Comparison of ENCODE assay signal across 8 cellular contexts in genomic region chr20:12012241-12013222, GRCh38.
A peak's percentile ranks its signal among the peaks of the same experiment; 100 is the strongest.
DNase-seq lines count a peak whose midpoint lies in the region; ATAC-seq and TF ChIP-seq lines count a peak whose summit lies in the region.

No MANE protein-coding gene starts in this region.

- H3K27me3 ChIP-seq in heart left ventricle (no peaks in the 10 kb centered on the region), gastrocnemius medialis (no peaks in the 10 kb centered on the region)

- intact Hi-C loops in heart left ventricle (cut with DNase I): loop anchor here in 3 of 10 donors (10.0 kb wide), 2 partner anchors 192 to 338 kb away; no protein-coding TSS in a partner anchor
- intact Hi-C loops in gastrocnemius medialis (cut with DNase I; ENCODE audit: low total_unique reads): no loop called here

- peak; percentile 62 to 91 (median 74) for TF ChIP-seq CTCF in heart left ventricle (IDR thresholded peaks at IDR 0.05)
- peak in 4 of 5 experiments; percentile 32 to 61 (median 52) for TF ChIP-seq CTCF in gastrocnemius medialis (IDR thresholded peaks at IDR 0.05 in 4 of 5, conservative IDR thresholded peaks at IDR 0.05 in 1 of 5)

- H3K36me3 ChIP-seq in heart left ventricle (no peaks in the 10 kb centered on the region), gastrocnemius medialis (no peaks in the 10 kb centered on the region)

- TF ChIP-seq POLR2A in heart left ventricle (IDR thresholded peaks at IDR 0.05) (no peak), gastrocnemius medialis (IDR thresholded peaks at IDR 0.05) (no peak)

- in situ Hi-C loops in gastrocnemius medialis (cut with MboI; ENCODE audit: low sequenced_read_pairs in 4 of 4): no loop called here

- peaks cover 0 to 21% (median 6%) of the 10 kb centered on the region in 12 donors for H3K4me1 ChIP-seq in heart left ventricle
- peaks cover 0 to 3% of the 10 kb centered on the region in 2 donors for H3K4me1 ChIP-seq in gastrocnemius medialis

- DNase-seq in NCI-H2171 treated with DMSO at 0.1 percent for 48 hours (lab: John Stamatoyannopoulos, UW): peak; percentile 55
- DNase-seq in NCI-H2171 (lab: John Stamatoyannopoulos, UW): no peak
- DNase-seq in MV-4-11 (lab: John Stamatoyannopoulos, UW): peak; percentile 72
- DNase-seq in activated CD4-positive, alpha-beta T cell treated with anti-CD3 and anti-CD28 coated beads, Interleukin-2, amount 50 U/mL, for 48 hours: peak; percentile 2 to 7
- peak in 1 of 5 donors; percentile 11 for DNase-seq in heart left ventricle
- DNase-seq in gastrocnemius medialis: no peak
- no peak for DNase-seq in activated gamma-delta T cell (lab: John Stamatoyannopoulos, UW)

- H3K4me3 ChIP-seq in heart left ventricle (no peak overlapping the region), gastrocnemius medialis (no peak overlapping the region)

- no peak overlapping the region for H3K27ac ChIP-seq in heart left ventricle
- no peak overlapping the region for H3K27ac ChIP-seq in gastrocnemius medialis

- ATAC-seq in GM21390 (IDR thresholded peaks at IDR 0.05; ENCODE audit: unreplicated experiment): peak; percentile 87
- ATAC-seq in heart left ventricle: peak in 3 of 4 donors; percentile 41 to 68 (median 41)
- ATAC-seq in gastrocnemius medialis: peak in 1 of 2 donors; percentile 30

- no peaks in the 10 kb centered on the region for H3K9me3 ChIP-seq in heart left ventricle
- no peaks in the 10 kb centered on the region for H3K9me3 ChIP-seq in gastrocnemius medialis

- 77 to 86% (median 82%) methylated on average over 9 of the region's 9 CpGs for WGBS in heart left ventricle, 4 donors

Comparison
In these comparisons a context has a peak if more than half of its experiments do, and no peak if none do; other contexts are left out.
1. DNase-seq: peak in NCI-H2171 treated with DMSO at 0.1 percent for 48 hours (single experiment), MV-4-11 (single experiment) and activated CD4-positive, alpha-beta T cell treated with anti-CD3 and anti-CD28 coated beads, Interleukin-2, amount 50 U/mL, for 48 hours (2 of 2); none in NCI-H2171 (single experiment), gastrocnemius medialis (0 of 2) and activated gamma-delta T cell (single experiment).